Comparison of ENCODE assay signal across 9 cellular contexts in genomic region chr2:53715568-53715967, GRCh38. TPM values are rescaled to one million over a fixed set of nuclear protein-coding genes. Genes with fewer than 3 reads are reported as not detected.
A peak's percentile ranks its signal among the peaks of the same experiment; 100 is the strongest.
DNase-seq lines count a peak whose midpoint lies in the region; ATAC-seq, FAIRE-seq and TF ChIP-seq lines count a peak whose summit lies in the region.
"Had no signal": no experiment of that assay in that cellular context is flagged by ENCODE, and none has a peak within 500 bp of the region (broad histone marks: within the 10 kb centered on the region; RNA-seq: fewer than 3 reads in every experiment).

No MANE protein-coding gene starts in this region.

- POLR2A ChIA-PET in Caco-2 (lab: Charles Lee): no interaction called here

- TF ChIP-seq CTCF in Caco-2 (IDR thresholded peaks at IDR 0.05; ENCODE audit: insufficient read depth in 1 of 2, low read depth in 1 of 2, low read length in 1 of 2, severe bottlenecking in 1 of 2, unreplicated experiment in 1 of 2) (peak; percentile 21 to 26), HFFc6 (IDR thresholded peaks at IDR 0.05) (peak; percentile 82), ascending aorta (IDR thresholded peaks at IDR 0.05) (peak in 2 of 3 experiments; percentile 20 to 38)

- no peak overlapping the region for H2BK12ac ChIP-seq in mesenchymal stem cell (ENCODE audit: low read length in 2 of 2)

- H3K4me3 ChIP-seq in Caco-2 (ENCODE audit: low read depth, low read length): no peak overlapping the region
- no peak overlapping the region for H3K4me3 ChIP-seq in ascending aorta
- H3K4me3 ChIP-seq in mesenchymal stem cell (ENCODE audit: insufficient read depth in 1 of 2, low read depth in 1 of 2, low read length in 2 of 2): no peak overlapping the region

- H3K9me3 ChIP-seq in Caco-2 (no peaks in the 10 kb centered on the region; the same call in 1 of the 2 replicates), ascending aorta (peaks cover 0 to 6% of the 10 kb centered on the region in 2 donors), mesenchymal stem cell (ENCODE audit: control insufficient read depth, low read length) (no peaks in the 10 kb centered on the region)

- H2AK5ac ChIP-seq in mesenchymal stem cell (ENCODE audit: low read length, severe bottlenecking): no peak overlapping the region

- H3K27ac Mint-ChIP-seq in Caco-2 (ENCODE audit: unreplicated experiment): no peak overlapping the region
- H3K27ac Mint-ChIP-seq in HFFc6: no peak overlapping the region
- H3K27ac Mint-ChIP-seq: activated naive CD8-positive, alpha-beta T cell treated with anti-CD3 and anti-CD28 coated beads, Interleukin-2, amount 50 U/mL, for 24 hours had no signal

- H4K8ac ChIP-seq in mesenchymal stem cell (ENCODE audit: low read length): no peak overlapping the region

- H3K4ac ChIP-seq in mesenchymal stem cell (ENCODE audit: low read depth in 1 of 2, low read length in 2 of 2): no peak overlapping the region

- no peaks in the 10 kb centered on the region for H3K27me3 ChIP-seq in Caco-2 (replicated peaks; ENCODE audit: control insufficient read depth, insufficient read depth, low read length)
- H3K27me3 ChIP-seq in ascending aorta: no peaks in the 10 kb centered on the region
- H3K27me3 ChIP-seq in mesenchymal stem cell (ENCODE audit: control insufficient read depth in 1 of 2, insufficient read depth in 1 of 2, low read length in 2 of 2): no peaks in the 10 kb centered on the region

- DNase-seq in Caco-2: no peak
- no peak for DNase-seq in HFFc6
- no peak for DNase-seq in ascending aorta (ENCODE audit: low spot score in 2 of 2)
- peak; percentile 22 for DNase-seq in mesenchymal stem cell
- no peak for DNase-seq in DMS79 (lab: John Stamatoyannopoulos, UW)
- no peak for DNase-seq in GM19239 (ENCODE audit: insufficient read length, low spot score)
- DNase-seq: activated naive CD8-positive, alpha-beta T cell treated with anti-CD3 and anti-CD28 coated beads, Interleukin-2, amount 50 U/mL, for 24 hours had no signal

- intact Hi-C loops in Caco-2 (cut with micrococcal nuclease; ENCODE audit: unreplicated experiment): no loop called here
- intact Hi-C loops in ascending aorta (cut with DNase I): no loop called here

- no peaks in the 10 kb centered on the region for H3K4me1 ChIP-seq in Caco-2
- peaks cover 0 to 4% of the 10 kb centered on the region in 2 donors for H3K4me1 ChIP-seq in ascending aorta
- H3K4me1 ChIP-seq in mesenchymal stem cell (ENCODE audit: control insufficient read depth, insufficient read depth, low read depth, low read length): no peaks in the 10 kb centered on the region

- no peak overlapping the region for H2BK120ac ChIP-seq in mesenchymal stem cell (ENCODE audit: low read depth, low read length)

- H3K9ac ChIP-seq in mesenchymal stem cell (ENCODE audit: low read length): no peak overlapping the region

- no peak overlapping the region for H2BK5ac ChIP-seq in mesenchymal stem cell (ENCODE audit: low read depth, low read length, poor library complexity, severe bottlenecking)

- peaks cover 12% of the 10 kb centered on the region for H3K79me1 ChIP-seq in mesenchymal stem cell (replicated peaks; ENCODE audit: low read length, poor library complexity, severe bottlenecking)

- no peak overlapping the region for H2BK15ac ChIP-seq in mesenchymal stem cell (ENCODE audit: low read depth, poor library complexity, severe bottlenecking)

- H3K27ac ChIP-seq in ascending aorta (no peak overlapping the region), mesenchymal stem cell (ENCODE audit: low read length, poor library complexity, severe bottlenecking) (no peak overlapping the region)

- BruUV-seq in Caco-2 (replicated peaks; lab: Mats Ljungman, UMichigan): no TSS peak

- H3K4me1 Mint-ChIP-seq in Caco-2 (ENCODE audit: low read depth, unreplicated experiment): no peaks in the 10 kb centered on the region
- peaks cover 15% of the 10 kb centered on the region for H3K4me1 Mint-ChIP-seq in HFFc6 (ENCODE audit: low read depth)
- H3K4me1 Mint-ChIP-seq: activated naive CD8-positive, alpha-beta T cell treated with anti-CD3 and anti-CD28 coated beads, Interleukin-2, amount 50 U/mL, for 24 hours had no signal

- H3K23ac ChIP-seq in mesenchymal stem cell (ENCODE audit: low read length in 2 of 2): no peak overlapping the region

- no peak overlapping the region for H3K4me2 ChIP-seq in mesenchymal stem cell (ENCODE audit: low read length, poor library complexity, severe bottlenecking)

- H3K36me3 ChIP-seq in Caco-2 (ENCODE audit: control insufficient read depth, insufficient read depth, low read length): no peaks in the 10 kb centered on the region
- H3K36me3 ChIP-seq in ascending aorta: no peaks in the 10 kb centered on the region
- H3K36me3 ChIP-seq in mesenchymal stem cell (ENCODE audit: control insufficient read depth in 1 of 2, insufficient read depth in 2 of 2, low read depth in 1 of 2, low read length in 2 of 2): peaks cover 6 to 17% of the 10 kb centered on the region in 2 experiments

- H3K14ac ChIP-seq in mesenchymal stem cell (ENCODE audit: low read length in 2 of 2): no peak overlapping the region

- H3K9me3 Mint-ChIP-seq in Caco-2 (ENCODE audit: unreplicated experiment): peaks cover 15% of the 10 kb centered on the region
- H3K9me3 Mint-ChIP-seq in HFFc6: no peaks in the 10 kb centered on the region

- H3K18ac ChIP-seq in mesenchymal stem cell (ENCODE audit: low read depth in 1 of 2, low read length in 2 of 2): no peak overlapping the region

- ATAC-seq in HG02884 (IDR thresholded peaks at IDR 0.05; ENCODE audit: unreplicated experiment) (no peak), GM21619 (IDR thresholded peaks at IDR 0.05; ENCODE audit: unreplicated experiment) (no peak)
- ATAC-seq: activated naive CD8-positive, alpha-beta T cell treated with anti-CD3 and anti-CD28 coated beads, Interleukin-2, amount 50 U/mL, for 24 hours had no signal

- H3K36me3 Mint-ChIP-seq in Caco-2 (ENCODE audit: insufficient read depth, unreplicated experiment): no peaks in the 10 kb centered on the region
- H3K36me3 Mint-ChIP-seq in HFFc6 (ENCODE audit: low read depth): peaks cover 12% of the 10 kb centered on the region; the same call in 1 of the 2 replicates

- CTCF ChIA-PET in Caco-2 (lab: Charles Lee): interaction anchor here (1.0 kb wide), 1 partner anchor 28 kb away, joined by 3 read pairs; no protein-coding TSS in a partner anchor

- H3K4me3 Mint-ChIP-seq in Caco-2 (ENCODE audit: unreplicated experiment): no peak overlapping the region
- H3K4me3 Mint-ChIP-seq in HFFc6: no peak overlapping the region
- H3K4me3 Mint-ChIP-seq: activated naive CD8-positive, alpha-beta T cell treated with anti-CD3 and anti-CD28 coated beads, Interleukin-2, amount 50 U/mL, for 24 hours had no signal

- H2AFZ ChIP-seq in mesenchymal stem cell (ENCODE audit: low read depth, low read length): no peak overlapping the region

- H3K27me3 Mint-ChIP-seq in Caco-2 (ENCODE audit: insufficient read depth, unreplicated experiment) (no peaks in the 10 kb centered on the region), HFFc6 (ENCODE audit: insufficient read depth) (no peaks in the 10 kb centered on the region)
- H3K27me3 Mint-ChIP-seq: activated naive CD8-positive, alpha-beta T cell treated with anti-CD3 and anti-CD28 coated beads, Interleukin-2, amount 50 U/mL, for 24 hours had no signal

- H4K91ac ChIP-seq in mesenchymal stem cell (ENCODE audit: low read length): no peak overlapping the region

- FAIRE-seq in GM19239 (lab: Jason Lieb, UNC): no peak

RNA-seq across cellular contexts. Expression of gene CHAC2, which starts 52.0 kb away (rescaled TPM):
- total RNA-seq in Caco-2 (2022) (3.9 and 4.6 TPM in 2 replicates), ascending aorta (not detected)
- 1 to 10 TPM; 4.7 to 7.2 (median 5.4) TPM for total RNA-seq in HFFc6 (2021; fragmentation: NEBNext Ultra II Directional; extraction: Animal tissue kit (Norgen Biotek cat#: 25700))
- polyA plus RNA-seq in mesenchymal stem cell (2013, experiment 1 of 2): 1.2 TPM
- 1.5 TPM for polyA plus RNA-seq in mesenchymal stem cell (2013, experiment 2 of 2)

Comparison
In these comparisons a context has a peak if more than half of its experiments do, and no peak if none do; other contexts are left out.
1. CTCF ChIP-seq: peak in every context shown above with its lines; median percentile 82 in HFFc6; 29 in ascending aorta; 24 in Caco-2.